Comparison of ENCODE assay signal across 9 cellular contexts in genomic region chr1:24898152-24898908, GRCh38. TPM values are rescaled to one million over a fixed set of nuclear protein-coding genes. Genes with fewer than 3 reads are reported as not detected.
DNase-seq lines count a peak whose midpoint lies in the region; ATAC-seq and TF ChIP-seq lines count a peak whose summit lies in the region.
"Had no signal": no experiment of that assay in that cellular context is flagged by ENCODE, and none has a peak within 500 bp of the region (broad histone marks: within the 10 kb centered on the region; RNA-seq: fewer than 3 reads in every experiment).

No MANE protein-coding gene starts in this region.

- H3K36me3 Mint-ChIP-seq in effector memory CD8-positive, alpha-beta T cell (ENCODE audit: insufficient read depth), result peaks cover 88% of the 10 kb centered on the region

- DNase-seq in Daoy (ENCODE audit: low read depth) (peak; percentile 61), KBM-7 (peak; percentile 64), WERI-Rb-1 (peak; percentile 60), midbrain (lab: John Stamatoyannopoulos, UW) (peak; percentile 7), inferior parietal cortex (ENCODE audit: extremely low spot score) (no peak)
- DNase-seq in effector memory CD8-positive, alpha-beta T cell, result peak; percentile 42 to 57 (median 53)
- no peak for DNase-seq in effector CD8-positive, alpha-beta T cell (lab: John Stamatoyannopoulos, UW)

- H3K9me3 ChIP-seq in WERI-Rb-1 (ENCODE audit: severe bottlenecking), result no peaks in the 10 kb centered on the region

- no peaks in the 10 kb centered on the region for H3K9me3 Mint-ChIP-seq in effector memory CD8-positive, alpha-beta T cell

- no peaks in the 10 kb centered on the region for H3K27me3 Mint-ChIP-seq in effector memory CD8-positive, alpha-beta T cell

- H3K36me3 ChIP-seq in WERI-Rb-1, result no peaks in the 10 kb centered on the region; the same call in 1 of the 2 replicates

- ATAC-seq in effector memory CD8-positive, alpha-beta T cell (replicated peaks), result peak; percentile 44
- no peak for ATAC-seq in HG02885 (IDR thresholded peaks at IDR 0.05; ENCODE audit: poor library complexity, unreplicated experiment)

- no peak overlapping the region for H3K27ac ChIP-seq in WERI-Rb-1

- peak overlapping the region; percentile 92 to 100 for H3K27ac Mint-ChIP-seq in effector memory CD8-positive, alpha-beta T cell

- no peaks in the 10 kb centered on the region for H3K27me3 ChIP-seq in WERI-Rb-1 (ENCODE audit: insufficient read depth, low read depth, severe bottlenecking)

- H3K4me3 Mint-ChIP-seq in effector memory CD8-positive, alpha-beta T cell, result peak overlapping the region; percentile 6 to 65
- H3K4me3 Mint-ChIP-seq: T-helper 1 cell treated with Interleukin-12 subunit alpha and Interleukin-12 subunit beta and Interleukin-4 antibody, amounts not matched to agents 30 μg/mL and 1 μg/mL, for 36 hours had no signal

- H3K4me1 Mint-ChIP-seq in effector memory CD8-positive, alpha-beta T cell (ENCODE audit: low read depth in 2 of 2), result peaks cover 49 to 54% of the 10 kb centered on the region in 2 donors

- H3K4me3 ChIP-seq in WERI-Rb-1 (ENCODE audit: low read depth, low read length), result no peak overlapping the region

- TF ChIP-seq CTCF in WERI-Rb-1 (IDR thresholded peaks at IDR 0.05; ENCODE audit: low read depth, low read length), result peak; percentile 98

- in situ Hi-C loops in KBM-7 (cut with MboI; ENCODE audit: low pct_unique_long_range_greater_than_20kb, low sequenced_read_pairs), result no loop called here

RNA-seq across cellular contexts. Expression of gene RUNX3, which starts 31.7 kb away (rescaled TPM):
- total RNA-seq in Daoy (2014; rRNA removed; shearing (Covaris generic)), result 5.5 and 5.6 TPM in 2 replicates

Comparison
In these comparisons a context has a peak if more than half of its experiments do, and no peak if none do; other contexts are left out.
1. DNase-seq: peak in Daoy (single experiment), KBM-7 (single experiment), WERI-Rb-1 (single experiment), effector memory CD8-positive, alpha-beta T cell (3 of 3) and midbrain (single experiment); none in inferior parietal cortex (single experiment) and effector CD8-positive, alpha-beta T cell (single experiment).